In the genomic region with DNA sequence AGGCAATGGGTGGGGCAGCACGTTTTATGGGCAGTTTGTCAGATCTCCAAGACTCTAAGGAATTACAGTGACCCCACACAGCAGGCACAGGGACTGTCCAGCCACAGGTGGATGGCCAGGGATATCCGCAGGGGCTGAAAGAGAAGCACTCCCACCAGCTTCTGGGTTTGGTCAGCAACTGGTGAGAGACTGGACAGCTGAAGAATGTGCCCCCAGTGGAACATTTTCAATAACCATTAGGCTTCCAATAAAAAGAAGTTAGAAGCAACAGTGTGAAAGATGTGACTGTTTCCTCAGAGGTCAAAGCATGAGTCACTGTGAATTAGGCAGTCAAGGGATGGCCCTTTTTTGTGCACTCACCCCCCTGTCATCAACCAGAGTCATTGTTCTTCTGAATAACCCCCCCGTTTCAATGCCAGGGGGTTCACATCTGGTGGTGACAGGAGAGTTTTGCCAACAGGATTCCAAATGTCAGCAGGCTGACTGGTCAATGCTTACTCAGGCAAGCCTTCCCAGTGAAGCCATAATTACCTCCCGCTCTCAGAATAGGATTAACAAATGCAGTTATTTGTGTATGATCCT, we compare ENCODE assay signal across 13 cellular contexts.
DNase-seq lines count a peak whose midpoint lies in the region; ATAC-seq and TF ChIP-seq lines count a peak whose summit lies in the region.
"Had no signal": no experiment of that assay in that cellular context is flagged by ENCODE, and none has a peak within 500 bp of the region (broad histone marks: within the 10 kb centered on the region; RNA-seq: fewer than 3 reads in every experiment).

No MANE protein-coding gene starts in this region.

- intact Hi-C loops in activated naive CD4-positive, alpha-beta T cell treated with anti-CD3 and anti-CD28 coated beads for 36 hours (cut with micrococcal nuclease) = no loop called here
- intact Hi-C loops in left lung (cut with DNase I) (no loop called here), stomach (cut with DNase I; ENCODE audit: low total_unique reads) (no loop called here)

- CTCF ChIA-PET in activated naive CD4-positive, alpha-beta T cell treated with anti-CD3 and anti-CD28 coated beads for 36 hours (lab: Charles Lee) = interaction anchor here (1.1 kb wide), 1 partner anchor 140 kb away, joined by 3 read pairs; no protein-coding TSS in a partner anchor

- peaks cover 20% of the 10 kb centered on the region for H3K4me1 ChIP-seq in ACC112 (ENCODE audit: control insufficient read depth, insufficient read depth, low read length, unreplicated experiment)
- no peaks in the 10 kb centered on the region for H3K4me1 ChIP-seq in left lung
- H3K4me1 ChIP-seq in stomach = no peaks in the 10 kb centered on the region
- H3K4me1 ChIP-seq: esophagus muscularis mucosa had no signal

- TF ChIP-seq CTCF in astrocyte of the spinal cord (IDR thresholded peaks at IDR 0.05; ENCODE audit: low read depth, low read length) (no peak), left lung (IDR thresholded peaks at IDR 0.05) (no peak), stomach (IDR thresholded peaks at IDR 0.05) (no peak)

- no peak overlapping the region for H3K4me3 Mint-ChIP-seq in activated naive CD4-positive, alpha-beta T cell treated with anti-CD3 and anti-CD28 coated beads for 36 hours
- H3K4me3 Mint-ChIP-seq: activated naive CD4-positive, alpha-beta T cell treated with anti-CD3 and anti-CD28 coated beads, Interleukin-2, amount 10 ng/mL, durations not matched to agents 7 days and 5 days had no signal

- peak; percentile 78 for DNase-seq in HPDE6-E6E7 (ENCODE audit: extremely low spot score)
- DNase-seq in astrocyte of the spinal cord (ENCODE audit: low read depth, low spot score) = peak; percentile 69
- peak; percentile 20 for DNase-seq in iris pigment epithelial cell (ENCODE audit: low read depth)
- DNase-seq in activated naive CD4-positive, alpha-beta T cell treated with anti-CD3 and anti-CD28 coated beads for 36 hours = no peak
- DNase-seq in left lung = no peak
- DNase-seq in NCI-H1436 (lab: John Stamatoyannopoulos, UW) = no peak
- no peak for DNase-seq in stomach
- DNase-seq: activated naive CD4-positive, alpha-beta T cell treated with anti-CD3 and anti-CD28 coated beads, Interleukin-2, amount 10 ng/mL, durations not matched to agents 7 days and 5 days; stimulated activated naive CD4-positive, alpha-beta T cell treated with Interleukin-2 at 50 U/mL for 16 hours had no signal

- no peak for TF ChIP-seq EP300 in stomach (IDR thresholded peaks at IDR 0.05)

- H3K27ac ChIP-seq in ACC112 (ENCODE audit: low read depth, low read length) = peak overlapping the region; percentile 60
- no peak overlapping the region for H3K27ac ChIP-seq in left lung
- no peak overlapping the region for H3K27ac ChIP-seq in stomach
- H3K27ac ChIP-seq: BLaER1 treated with 17β-estradiol and CSF1 and Interleukin-3, amounts not matched to agents 10 nM and 100 nM; esophagus muscularis mucosa had no signal

- no peaks in the 10 kb centered on the region for H3K79me2 ChIP-seq in ACC112 (ENCODE audit: control insufficient read depth, insufficient read depth, low read length, unreplicated experiment)

- H3K9me3 ChIP-seq in left lung (no peaks in the 10 kb centered on the region), stomach (no peaks in the 10 kb centered on the region)
- H3K9me3 ChIP-seq: esophagus muscularis mucosa had no signal

- TF ChIP-seq POLR2A in stomach (IDR thresholded peaks at IDR 0.05) = no peak

- in situ Hi-C loops in astrocyte of the spinal cord (cut with HindIII; ENCODE audit: low sequenced_read_pairs) = no loop called here

- no peak overlapping the region for H2AFZ ChIP-seq in ACC112 (ENCODE audit: low read length, unreplicated experiment)

- H3K9me3 Mint-ChIP-seq in activated naive CD4-positive, alpha-beta T cell treated with anti-CD3 and anti-CD28 coated beads for 36 hours = no peaks in the 10 kb centered on the region
- H3K9me3 Mint-ChIP-seq: activated naive CD4-positive, alpha-beta T cell treated with anti-CD3 and anti-CD28 coated beads, Interleukin-2, amount 10 ng/mL, durations not matched to agents 7 days and 5 days had no signal

- no peak overlapping the region for H3K27ac Mint-ChIP-seq in activated naive CD4-positive, alpha-beta T cell treated with anti-CD3 and anti-CD28 coated beads for 36 hours
- H3K27ac Mint-ChIP-seq: activated naive CD4-positive, alpha-beta T cell treated with anti-CD3 and anti-CD28 coated beads, Interleukin-2, amount 10 ng/mL, durations not matched to agents 7 days and 5 days had no signal

- H3K4me1 Mint-ChIP-seq in activated naive CD4-positive, alpha-beta T cell treated with anti-CD3 and anti-CD28 coated beads for 36 hours (ENCODE audit: low read depth) = no peaks in the 10 kb centered on the region
- H3K4me1 Mint-ChIP-seq: activated naive CD4-positive, alpha-beta T cell treated with anti-CD3 and anti-CD28 coated beads, Interleukin-2, amount 10 ng/mL, durations not matched to agents 7 days and 5 days had no signal

- ATAC-seq in left lung = no peak
- ATAC-seq: activated CD4-positive, CD25-positive, alpha-beta regulatory T cell treated with anti-CD3 and anti-CD28 coated beads, Interleukin-2, amount 50 U/mL, for 24 hours had no signal

- H3K36me3 ChIP-seq in ACC112 (ENCODE audit: insufficient read depth, low read length) (no peaks in the 10 kb centered on the region), left lung (no peaks in the 10 kb centered on the region), stomach (no peaks in the 10 kb centered on the region)
- H3K36me3 ChIP-seq: BLaER1 treated with 17β-estradiol and CSF1 and Interleukin-3, amounts not matched to agents 10 nM and 100 nM; esophagus muscularis mucosa had no signal

- WGBS in stomach, 5 donors = 59 to 77% (median 73%) methylated on average over 4 of the region's 4 CpGs

- peaks cover 2% of the 10 kb centered on the region for H3K27me3 Mint-ChIP-seq in activated naive CD4-positive, alpha-beta T cell treated with anti-CD3 and anti-CD28 coated beads for 36 hours (ENCODE audit: low read depth)
- H3K27me3 Mint-ChIP-seq: activated naive CD4-positive, alpha-beta T cell treated with anti-CD3 and anti-CD28 coated beads, Interleukin-2, amount 10 ng/mL, durations not matched to agents 7 days and 5 days had no signal

- H3K27me3 ChIP-seq in ACC112 (ENCODE audit: insufficient read depth, low read length) = no peaks in the 10 kb centered on the region
- H3K27me3 ChIP-seq in left lung = no peaks in the 10 kb centered on the region
- no peaks in the 10 kb centered on the region for H3K27me3 ChIP-seq in stomach
- H3K27me3 ChIP-seq: BLaER1 treated with 17β-estradiol and CSF1 and Interleukin-3, amounts not matched to agents 10 nM and 100 nM; esophagus muscularis mucosa had no signal

- H3K36me3 Mint-ChIP-seq in activated naive CD4-positive, alpha-beta T cell treated with anti-CD3 and anti-CD28 coated beads for 36 hours (ENCODE audit: low read depth) = no peaks in the 10 kb centered on the region
- H3K36me3 Mint-ChIP-seq: activated naive CD4-positive, alpha-beta T cell treated with anti-CD3 and anti-CD28 coated beads, Interleukin-2, amount 10 ng/mL, durations not matched to agents 7 days and 5 days had no signal

- H3K4me3 ChIP-seq in ACC112 (ENCODE audit: low read depth, low read length) (no peak overlapping the region), astrocyte of the spinal cord (ENCODE audit: low read depth, low read length) (no peak overlapping the region), left lung (no peak overlapping the region), stomach (no peak overlapping the region)
- H3K4me3 ChIP-seq: BLaER1 treated with 17β-estradiol and CSF1 and Interleukin-3, amounts not matched to agents 10 nM and 100 nM; esophagus muscularis mucosa had no signal

Comparison
In these comparisons a context has a peak if more than half of its experiments do, and no peak if none do; other contexts are left out.
1. DNase-seq: peak in HPDE6-E6E7 (single experiment), astrocyte of the spinal cord (single experiment) and iris pigment epithelial cell (single experiment); none in activated naive CD4-positive, alpha-beta T cell treated with anti-CD3 and anti-CD28 coated beads for 36 hours (single experiment), left lung (0 of 2), NCI-H1436 (single experiment) and stomach (single experiment).